ENCODE assay signal across 19 cellular contexts in genomic region chr13:98204546-98204945, GRCh38. TPM values are rescaled to one million over a fixed set of nuclear protein-coding genes. Genes with fewer than 3 reads are reported as not detected.
DNase-seq lines count a peak whose midpoint lies in the region; ATAC-seq and TF ChIP-seq lines count a peak whose summit lies in the region.
"Had no signal": no experiment of that assay in that cellular context is flagged by ENCODE, and none has a peak within 500 bp of the region (broad histone marks: within the 10 kb centered on the region; RNA-seq: fewer than 3 reads in every experiment).

No MANE protein-coding gene starts in this region.

- H3K4me2 ChIP-seq in IMR-90 (ENCODE audit: low read depth, low read length) (no peak overlapping the region), mesenchymal stem cell (ENCODE audit: low read length, poor library complexity, severe bottlenecking) (no peak overlapping the region), trophoblast cell (ENCODE audit: low read length) (no peak overlapping the region)
- H3K4me2 ChIP-seq: GM23338 had no signal

- H3K27ac ChIP-seq in IMR-90 (ENCODE audit: insufficient read depth, low read length) (peak overlapping the region; percentile 5; the same call in 1 of the 2 replicates), mesenchymal stem cell (ENCODE audit: low read length, poor library complexity, severe bottlenecking) (peak overlapping the region; percentile 57), trophoblast cell (ENCODE audit: low read depth, low read length) (no peak overlapping the region)

- H3K36me3 ChIP-seq in IMR-90 (ENCODE audit: control insufficient read depth, insufficient read depth, low read length) (peaks cover 6% of the 10 kb centered on the region), mesenchymal stem cell (ENCODE audit: control insufficient read depth in 1 of 2, insufficient read depth in 2 of 2, low read depth in 1 of 2, low read length in 2 of 2) (peaks cover 0 to 4% of the 10 kb centered on the region in 2 experiments), trophoblast cell (ENCODE audit: control insufficient read depth in 1 of 2, insufficient read depth in 2 of 2, low read length in 2 of 2) (no peaks in the 10 kb centered on the region)

- BruUV-seq in IMR-90 (replicated peaks; lab: Mats Ljungman, UMichigan) = no TSS peak

- H2BK20ac ChIP-seq in IMR-90 (ENCODE audit: low read depth, low read length) = peak overlapping the region; percentile 15; the same call in 1 of the 2 replicates

- H4K20me1 ChIP-seq in IMR-90 (ENCODE audit: insufficient read depth, low read length) = peaks cover 17% of the 10 kb centered on the region; the same call in 1 of the 2 replicates

- H3K14ac ChIP-seq in IMR-90 (replicated peaks; ENCODE audit: low read depth, low read length) (0 out of 2 replicates have a peak overlapping the region, but pooled peaks have one; percentile 42), mesenchymal stem cell (ENCODE audit: low read length in 2 of 2) (no peak overlapping the region), trophoblast cell (ENCODE audit: low read length) (no peak overlapping the region)

- peak overlapping the region; percentile 22; the same call in 1 of the 2 replicates for H4K5ac ChIP-seq in IMR-90 (ENCODE audit: low read depth, low read length)

- peaks cover 32% of the 10 kb centered on the region for H3K9me1 ChIP-seq in IMR-90 (ENCODE audit: insufficient read depth, low read length)

- intact Hi-C loops in IMR-90 (cut with micrococcal nuclease) = loop anchor here (10.0 kb wide), 1 partner anchor 350 kb away; no protein-coding TSS in a partner anchor

- H3K4me3 ChIP-seq in IMR-90 (ENCODE audit: insufficient read depth, low read depth, low read length) = no peak overlapping the region
- no peak overlapping the region for H3K4me3 ChIP-seq in mesenchymal stem cell (ENCODE audit: insufficient read depth in 1 of 2, low read depth in 1 of 2, low read length in 2 of 2)
- H3K4me3 ChIP-seq in trophoblast cell (ENCODE audit: low read depth, low read length) = no peak overlapping the region
- H3K4me3 ChIP-seq: GM23338 had no signal

- H3K9ac ChIP-seq in IMR-90 (ENCODE audit: low read depth, low read length) (no peak overlapping the region), mesenchymal stem cell (ENCODE audit: low read length) (no peak overlapping the region), trophoblast cell (ENCODE audit: low read length) (no peak overlapping the region)

- CTCF ChIA-PET in IMR-90 (lab: Yijun Ruan, JAX) = interaction anchor here (0.7 kb wide), 1 partner anchor 357 kb away, joined by 3 read pairs; no protein-coding TSS in a partner anchor

- H4K91ac ChIP-seq in IMR-90 (ENCODE audit: insufficient read depth, low read depth, low read length) (peak overlapping the region; percentile 9; the same call in 1 of the 2 replicates), mesenchymal stem cell (ENCODE audit: low read length) (no peak overlapping the region), trophoblast cell (ENCODE audit: low read depth, low read length) (no peak overlapping the region)

- no peak for TF ChIP-seq CTCF in IMR-90 (conservative IDR thresholded peaks at IDR 0.05; ENCODE audit: low read depth, low read length)

- peaks cover 5% of the 10 kb centered on the region for H3K79me2 ChIP-seq in trophoblast cell (ENCODE audit: control insufficient read depth, insufficient read depth, low read length, poor library complexity)

- H2BK120ac ChIP-seq in IMR-90 (ENCODE audit: low read depth, low read length) (peak overlapping the region; percentile 35), mesenchymal stem cell (ENCODE audit: low read depth, low read length) (no peak overlapping the region), trophoblast cell (ENCODE audit: insufficient read depth, low read length, poor library complexity) (no peak overlapping the region)

- H2AFZ ChIP-seq in IMR-90 (replicated peaks; ENCODE audit: low read length, poor library complexity) (no peak overlapping the region), mesenchymal stem cell (ENCODE audit: low read depth, low read length) (no peak overlapping the region), trophoblast cell (ENCODE audit: insufficient read depth, low read length, poor library complexity) (no peak overlapping the region)
- H2AFZ ChIP-seq: GM23338 had no signal

- dilution Hi-C loops in IMR-90 (cut with HindIII; ENCODE audit: low sequenced_read_pairs, unreplicated experiment) = no loop called here

- no peaks in the 10 kb centered on the region for H3K27me3 ChIP-seq in IMR-90 (ENCODE audit: control insufficient read depth, insufficient read depth, low read length)
- H3K27me3 ChIP-seq in mesenchymal stem cell (ENCODE audit: control insufficient read depth in 1 of 2, insufficient read depth in 1 of 2, low read length in 2 of 2) = no peaks in the 10 kb centered on the region
- no peaks in the 10 kb centered on the region for H3K27me3 ChIP-seq in trophoblast cell (ENCODE audit: insufficient read depth, low read length)

- H3K4me1 ChIP-seq in IMR-90 (ENCODE audit: control insufficient read depth, insufficient read depth, low read length) (peaks cover 37% of the 10 kb centered on the region), mesenchymal stem cell (ENCODE audit: control insufficient read depth, insufficient read depth, low read depth, low read length) (peaks cover 19% of the 10 kb centered on the region), trophoblast cell (ENCODE audit: control insufficient read depth in 1 of 2, insufficient read depth in 2 of 2, low read length in 2 of 2) (peaks cover 17 to 18% of the 10 kb centered on the region in 2 experiments)

- ATAC-seq in IMR-90 (ENCODE audit: low read depth) (no peak), HG02852 (IDR thresholded peaks at IDR 0.05; ENCODE audit: unreplicated experiment) (no peak), HG03196 (IDR thresholded peaks at IDR 0.05; ENCODE audit: unreplicated experiment) (no peak)
- ATAC-seq: GM23338, HCT116 had no signal

- TF ChIP-seq RAD21 in IMR-90 (IDR thresholded peaks at IDR 0.05; ENCODE audit: low read length) = no peak

- WGBS in IMR-90 (ENCODE audit: extremely low coverage in 2 of 2, insufficient read length in 1 of 2), 2 experiments = no CpG with 5 or more reads among the region's 2 CpGs
- 100% methylated on average over 2 of the region's 2 CpGs for WGBS in mesenchymal stem cell
- no CpG with 5 or more reads among the region's 2 CpGs for WGBS in trophoblast cell (ENCODE audit: extremely low coverage, insufficient coverage, insufficient read length)

- H3K18ac ChIP-seq in IMR-90 (ENCODE audit: low read depth, low read length) (0 out of 2 replicates have a peak overlapping the region, but pooled peaks have one; percentile 20), mesenchymal stem cell (ENCODE audit: low read depth in 1 of 2, low read length in 2 of 2) (no peak overlapping the region), trophoblast cell (ENCODE audit: low read length) (no peak overlapping the region)

- peak overlapping the region; percentile 6; the same call in 1 of the 3 replicates for H2BK15ac ChIP-seq in IMR-90 (ENCODE audit: low read depth, low read length)
- H2BK15ac ChIP-seq in mesenchymal stem cell (ENCODE audit: low read depth, poor library complexity, severe bottlenecking) = no peak overlapping the region

- no peak for TF ChIP-seq POLR2A in IMR-90 (IDR thresholded peaks at IDR 0.05; ENCODE audit: low read depth, low read length)

- POLR2A ChIA-PET in IMR-90 (lab: Charles Lee; ENCODE audit: unreplicated experiment) = no interaction called here

- no peak overlapping the region for H3K23ac ChIP-seq in IMR-90 (ENCODE audit: low read depth, low read length)
- H3K23ac ChIP-seq in mesenchymal stem cell (ENCODE audit: low read length in 2 of 2) = no peak overlapping the region
- no peak overlapping the region for H3K23ac ChIP-seq in trophoblast cell (ENCODE audit: low read length)

- no peak overlapping the region for H3K56ac ChIP-seq in IMR-90 (ENCODE audit: extremely low read depth, insufficient read depth, low read length)

- no peak overlapping the region for H4K12ac ChIP-seq in trophoblast cell (ENCODE audit: low read depth, low read length)

- H3K9me3 ChIP-seq in IMR-90 (ENCODE audit: control insufficient read depth, insufficient read depth, low read length) (peaks cover 8% of the 10 kb centered on the region), mesenchymal stem cell (ENCODE audit: control insufficient read depth, low read length) (peaks cover 9% of the 10 kb centered on the region), trophoblast cell (ENCODE audit: insufficient read depth, low read depth, low read length) (peaks cover 1% of the 10 kb centered on the region)

- in situ Hi-C loops in IMR-90 (cut with MboI; ENCODE audit: low sequenced_read_pairs) = no loop called here

- H3K79me1 ChIP-seq in IMR-90 (ENCODE audit: low read depth in 1 of 2, low read length in 2 of 2) (peaks cover 46 to 82% of the 10 kb centered on the region in 2 experiments), mesenchymal stem cell (replicated peaks; ENCODE audit: low read length, poor library complexity, severe bottlenecking) (peaks cover 8% of the 10 kb centered on the region), trophoblast cell (ENCODE audit: low read length) (peaks cover 6% of the 10 kb centered on the region)

- H3K4ac ChIP-seq in IMR-90 (ENCODE audit: low read depth, low read length) (peak overlapping the region; percentile 38), mesenchymal stem cell (ENCODE audit: low read depth in 1 of 2, low read length in 2 of 2) (no peak overlapping the region), trophoblast cell (ENCODE audit: low read depth, low read length) (no peak overlapping the region)

- H4K8ac ChIP-seq in IMR-90 (ENCODE audit: low read depth in 2 of 2, low read length in 2 of 2) (peak overlapping the region in 1 of 2 experiments; percentile 37; a peak in 2 of 4 replicates), mesenchymal stem cell (ENCODE audit: low read length) (no peak overlapping the region), trophoblast cell (ENCODE audit: low read depth, low read length) (no peak overlapping the region)

- DNase-seq in IMR-90 (no peak), mesenchymal stem cell (no peak), trophoblast cell (peak; percentile 56 to 78)
- DNase-seq in activated effector memory CD4-positive, alpha-beta T cell treated with Interleukin-2 at 50 U/mL for 16 hours = no peak
- DNase-seq: C1 segment of cervical spinal cord; Calu3; CD4-positive, alpha-beta memory T cell; COR-L47; DMS53; DND-41; H9 had no signal

- H2BK5ac ChIP-seq in IMR-90 (ENCODE audit: low read depth, low read length, poor library complexity, severe bottlenecking) (peak overlapping the region; percentile 2), mesenchymal stem cell (ENCODE audit: low read depth, low read length, poor library complexity, severe bottlenecking) (no peak overlapping the region), trophoblast cell (ENCODE audit: low read depth, low read length, poor library complexity) (no peak overlapping the region)

- H2AK5ac ChIP-seq in IMR-90 (ENCODE audit: low read depth, low read length) = no peak overlapping the region
- H2AK5ac ChIP-seq in mesenchymal stem cell (ENCODE audit: low read length, severe bottlenecking) = peak overlapping the region; percentile 95
- no peak overlapping the region for H2AK5ac ChIP-seq in trophoblast cell (ENCODE audit: low read length)

- H2AK9ac ChIP-seq in IMR-90 (replicated peaks; ENCODE audit: low read depth, low read length, poor library complexity) = no peak overlapping the region

- H2BK12ac ChIP-seq in mesenchymal stem cell (ENCODE audit: low read length in 2 of 2) = no peak overlapping the region
- H2BK12ac ChIP-seq in trophoblast cell (ENCODE audit: low read length) = no peak overlapping the region

RNA-seq across cellular contexts. Expression of gene RNF113B, which starts 27.5 kb away (rescaled TPM):
- total RNA-seq in IMR-90 (2012; rRNA removed) = not detected in 2 replicates
- not detected in 2 replicates for polyA plus RNA-seq in IMR-90 (2012; rRNA removed)
- polyA plus RNA-seq in IMR-90 (2012; cell fraction: cytosol; rRNA removed) = not detected in 2 replicates
- polyA plus RNA-seq in IMR-90 (2012; cell fraction: nucleus; rRNA removed; ENCODE audit: low replicate concordance) = not detected in 2 replicates
- not detected for polyA plus RNA-seq in mesenchymal stem cell (2013, experiment 1 of 2)
- not detected for polyA plus RNA-seq in mesenchymal stem cell (2013, experiment 2 of 2)
- not detected in 2 replicates for polyA plus RNA-seq in trophoblast cell (2013)
- total RNA-seq: A172; A673; Calu3; CD4-positive, alpha-beta memory T cell; GM23338; H4; H9 had no signal
- polyA plus RNA-seq: BJ; CD4-positive, alpha-beta memory T cell had no signal

Comparison
In these comparisons a context has a peak if more than half of its experiments do, and no peak if none do; other contexts are left out.
1. DNase-seq: peak in trophoblast cell (2 of 2); none in IMR-90 (single experiment), mesenchymal stem cell (single experiment) and activated effector memory CD4-positive, alpha-beta T cell treated with Interleukin-2 at 50 U/mL for 16 hours (single experiment).